Comparison of ENCODE assay signal across 8 cellular contexts in genomic region chr22:45159652-45160462, GRCh38. TPM values are rescaled to one million over a fixed set of nuclear protein-coding genes. Genes with fewer than 3 reads are reported as not detected.
DNase-seq lines count a peak whose midpoint lies in the region; ATAC-seq and TF ChIP-seq lines count a peak whose summit lies in the region.

No MANE protein-coding gene starts in this region.

- in situ Hi-C loops in Caki2 (cut with HindIII; ENCODE audit: low pct_unique_long_range_greater_than_20kb, low sequenced_read_pairs): no loop called here

- peaks cover 71 to 75% of the 10 kb centered on the region in 2 experiments for H3K4me1 ChIP-seq in neutrophil (ENCODE audit: control insufficient read depth in 1 of 2, insufficient read depth in 1 of 2, low read depth in 1 of 2, low read length in 1 of 2)

- no peaks in the 10 kb centered on the region for H3K27me3 ChIP-seq in neutrophil

- peak; percentile 24 for DNase-seq in Caki2 (ENCODE audit: low read depth)
- peak; percentile 6 for DNase-seq in M059J (ENCODE audit: low read depth)
- peak; percentile 72 for DNase-seq in dermis blood vessel endothelial cell
- no peak for DNase-seq in effector memory CD8-positive, alpha-beta T cell
- DNase-seq in activated naive CD4-positive, alpha-beta T cell treated with anti-CD3 and anti-CD28 coated beads, Interleukin-2, amount 50 U/mL, for 16 hours: no peak
- DNase-seq in NCI-H2107 (lab: John Stamatoyannopoulos, UW): no peak

- TF ChIP-seq CTCF in neutrophil (IDR thresholded peaks at IDR 0.05): peak; percentile 15

- H3K27ac ChIP-seq in neutrophil: peak overlapping the region; percentile 93

- no peaks in the 10 kb centered on the region for H3K9me3 Mint-ChIP-seq in effector memory CD8-positive, alpha-beta T cell

- H3K36me3 ChIP-seq in neutrophil: peaks cover 16% of the 10 kb centered on the region

- no peak for ATAC-seq in HG02763 (IDR thresholded peaks at IDR 0.05; ENCODE audit: unreplicated experiment)
- ATAC-seq in effector memory CD8-positive, alpha-beta T cell (replicated peaks): no peak

- H3K4me1 Mint-ChIP-seq in effector memory CD8-positive, alpha-beta T cell (ENCODE audit: low read depth in 2 of 2): peaks cover 28 to 30% of the 10 kb centered on the region in 2 donors

- no peak overlapping the region for H3K4me3 Mint-ChIP-seq in effector memory CD8-positive, alpha-beta T cell

- H3K9me3 ChIP-seq in neutrophil: no peaks in the 10 kb centered on the region

- no peaks in the 10 kb centered on the region for H3K27me3 Mint-ChIP-seq in effector memory CD8-positive, alpha-beta T cell

- H3K4me3 ChIP-seq in neutrophil (ENCODE audit: low read depth in 1 of 2, low read length in 1 of 2): peak overlapping the region; percentile 0 to 52

- H3K27ac Mint-ChIP-seq in effector memory CD8-positive, alpha-beta T cell: no peak overlapping the region

- peaks cover 15% of the 10 kb centered on the region for H3K36me3 Mint-ChIP-seq in effector memory CD8-positive, alpha-beta T cell (ENCODE audit: insufficient read depth)

RNA-seq across cellular contexts. Expression of gene NUP50, which starts 3.9 kb away (rescaled TPM):
- total RNA-seq in Caki2 (2014; rRNA removed; shearing (Covaris generic); ENCODE audit: low replicate concordance): 56.5 and 68.1 TPM in 2 replicates
- 51.7 and 63.5 TPM in 2 replicates for total RNA-seq in M059J (2014; rRNA removed; shearing (Covaris generic))
- total RNA-seq in dermis blood vessel endothelial cell: 68.6 and 85.5 TPM in 2 replicates

Comparison
In these comparisons a context has a peak if more than half of its experiments do, and no peak if none do; other contexts are left out.
1. DNase-seq: peak in Caki2 (single experiment), M059J (single experiment) and dermis blood vessel endothelial cell (single experiment); none in effector memory CD8-positive, alpha-beta T cell (0 of 3), activated naive CD4-positive, alpha-beta T cell treated with anti-CD3 and anti-CD28 coated beads, Interleukin-2, amount 50 U/mL, for 16 hours (single experiment) and NCI-H2107 (single experiment).